In genomic region chr4:101419324-101420135, GRCh38 we compare ENCODE assay signal across 8 cellular contexts.
DNase-seq lines count a peak whose midpoint lies in the region; ATAC-seq and TF ChIP-seq lines count a peak whose summit lies in the region.

No MANE protein-coding gene starts in this region.

- DNase-seq in BJ (ENCODE audit: low read depth) (peak; percentile 7), NCI-H526 treated with DMSO at 0.1 percent for 48 hours (lab: John Stamatoyannopoulos, UW) (peak; percentile 94), left colon (no peak), AG20443 (ENCODE audit: low spot score) (no peak), middle frontal gyrus (ENCODE audit: extremely low spot score, low spot score) (no peak), NCI-H524 treated with DMSO at 0.1 percent for 48 hours (lab: John Stamatoyannopoulos, UW) (no peak)

- POLR2A ChIA-PET in BJ (lab: Charles Lee) = no interaction called here

- no peaks in the 10 kb centered on the region for H3K27me3 ChIP-seq in BJ (ENCODE audit: control insufficient read depth, insufficient read depth, low read length)

- no peak overlapping the region for H3K4me3 ChIP-seq in BJ (ENCODE audit: low read depth, low read length)

- CTCF ChIA-PET in BJ (lab: Yijun Ruan, JAX) = interaction anchor here (0.6 to 1.0 kb wide), 2 partner anchors 14 to 139 kb away, joined by 3 read pairs; no protein-coding TSS in a partner anchor

- ATAC-seq in GM18868 (IDR thresholded peaks at IDR 0.05; ENCODE audit: unreplicated experiment) = peak; percentile 50
- peak; percentile 74 for ATAC-seq in HG03060 (IDR thresholded peaks at IDR 0.05; ENCODE audit: low read depth, unreplicated experiment)
- peak; percentile 99 for ATAC-seq in left colon

- TF ChIP-seq CTCF in BJ (IDR thresholded peaks at IDR 0.05; ENCODE audit: insufficient read depth, low read depth, low read length) = no peak

- intact Hi-C loops in left colon (cut with DNase I, micrococcal nuclease) = no loop called here

- H3K36me3 ChIP-seq in BJ (ENCODE audit: control insufficient read depth, insufficient read depth, low read length) = no peaks in the 10 kb centered on the region

Comparison
In these comparisons a context has a peak if more than half of its experiments do, and no peak if none do; other contexts are left out.
1. DNase-seq: peak in BJ (single experiment) and NCI-H526 treated with DMSO at 0.1 percent for 48 hours (single experiment); none in left colon (0 of 2), AG20443 (single experiment), middle frontal gyrus (single experiment) and NCI-H524 treated with DMSO at 0.1 percent for 48 hours (single experiment).
2. Peak in every context shown above with its lines, with median percentiles within 50 percentile points of each other: ATAC-seq.